ENCODE assay signal across 24 cellular contexts in the genomic region with DNA sequence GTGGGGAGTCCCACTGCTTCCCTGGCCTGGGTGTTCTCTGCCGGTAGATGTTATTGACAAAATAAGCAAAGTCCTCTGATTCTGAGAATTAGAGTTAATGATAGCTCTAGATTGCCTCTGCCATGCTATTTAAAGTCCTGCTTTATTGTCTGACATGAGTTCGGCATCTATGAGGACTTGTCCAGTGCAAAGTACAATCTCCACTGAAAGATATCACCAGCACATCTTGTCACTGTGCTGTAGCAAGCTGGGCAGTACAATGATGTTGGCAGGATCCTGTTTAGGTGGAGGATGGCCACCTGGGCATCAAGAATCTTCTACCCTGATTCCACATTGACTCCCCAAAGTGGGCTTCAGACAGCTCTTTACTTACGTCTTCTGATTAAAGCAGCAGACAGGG. TPM values are rescaled to one million over a fixed set of nuclear protein-coding genes. Genes with fewer than 3 reads are reported as not detected.
DNase-seq lines count a peak whose midpoint lies in the region; ATAC-seq and TF ChIP-seq lines count a peak whose summit lies in the region.
"Had no signal": no experiment of that assay in that cellular context is flagged by ENCODE, and none has a peak within 500 bp of the region (broad histone marks: within the 10 kb centered on the region; RNA-seq: fewer than 3 reads in every experiment).

No MANE protein-coding gene starts in this region.

- no peak overlapping the region for H2AFZ ChIP-seq in mammary epithelial cell (ENCODE audit: low read depth, low read length)
- H2AFZ ChIP-seq: parathyroid adenoma had no signal

- H3K27me3 ChIP-seq in mammary epithelial cell (ENCODE audit: insufficient read depth, low read length) = no peaks in the 10 kb centered on the region
- H3K27me3 ChIP-seq in liver (ENCODE audit: control insufficient read depth in 4 of 4, insufficient read depth in 4 of 4, low read length in 3 of 4) = no peaks in the 10 kb centered on the region
- no peaks in the 10 kb centered on the region for H3K27me3 ChIP-seq in thoracic aorta (replicated peaks; ENCODE audit: insufficient read depth)
- H3K27me3 ChIP-seq: adrenal gland, left lung, upper lobe of left lung had no signal

- dilution Hi-C loops in mammary epithelial cell (cut with HindIII; ENCODE audit: low sequenced_read_pairs) = no loop called here

- peak overlapping the region; percentile 12 for H3K27ac Mint-ChIP-seq in MCF 10A (ENCODE audit: low read depth, unreplicated experiment)
- peak overlapping the region; percentile 49 for H3K27ac Mint-ChIP-seq in activated T-helper 17 cell treated with anti-CD3 and anti-CD28 coated beads, Interleukin-2, amount 50 U/mL, for 72 hours
- H3K27ac Mint-ChIP-seq: stimulated activated naive CD8-positive, alpha-beta T cell treated with anti-CD3 and anti-CD28 coated beads, Interleukin-15, Interleukin-2, amounts not matched to agents 100 ng/mL and 50 ng/mL, for 24 hours had no signal

- no peaks in the 10 kb centered on the region for H3K27me3 Mint-ChIP-seq in MCF 10A (ENCODE audit: insufficient read depth, unreplicated experiment)
- H3K27me3 Mint-ChIP-seq in activated T-helper 17 cell treated with anti-CD3 and anti-CD28 coated beads, Interleukin-2, amount 50 U/mL, for 72 hours = no peaks in the 10 kb centered on the region
- H3K27me3 Mint-ChIP-seq in activated T-cell treated with anti-CD3 and anti-CD28 coated beads, Interleukin-2, amount 50 U/mL, for 4 hours (ENCODE audit: low read depth) = no peaks in the 10 kb centered on the region
- H3K27me3 Mint-ChIP-seq: stimulated activated naive CD8-positive, alpha-beta T cell treated with anti-CD3 and anti-CD28 coated beads, Interleukin-15, Interleukin-2, amounts not matched to agents 100 ng/mL and 50 ng/mL, for 24 hours had no signal

- CTCF ChIA-PET in MCF 10A (lab: Yijun Ruan, JAX) (interaction anchor here (1.6 kb wide), 2 partner anchors 62 to 66 kb away, joined by 3 to 4 read pairs; no protein-coding TSS in a partner anchor), mammary epithelial cell (lab: Charles Lee; ENCODE audit: low non-redundant PET) (no interaction called here)

- H3K4me3 ChIP-seq in mammary epithelial cell (replicated peaks in 1 of 3; ENCODE audit: insufficient read depth in 1 of 3, low read depth in 2 of 3, low read length in 3 of 3) = no peak overlapping the region
- H3K4me3 ChIP-seq in liver (ENCODE audit: low read depth in 1 of 3, low read length in 3 of 3) = no peak overlapping the region
- no peak overlapping the region for H3K4me3 ChIP-seq in thoracic aorta
- H3K4me3 ChIP-seq: A549, adrenal gland, left lung, upper lobe of left lung had no signal

- DNase-seq in MCF 10A (ENCODE audit: unreplicated experiment) (no peak), mammary epithelial cell (no peak), thoracic aorta (ENCODE audit: low spot score) (no peak), COLO668 (lab: John Stamatoyannopoulos, UW; ENCODE audit: unreplicated experiment) (no peak)
- DNase-seq in activated T-cell treated with anti-CD3 and anti-CD28 coated beads, Interleukin-2, amount 50 U/mL, for 4 hours = no peak
- DNase-seq: activated CD4-positive, CD25-positive, alpha-beta regulatory T cell treated with anti-CD3 and anti-CD28 coated beads, Interleukin-2, amount 50 U/mL, for 72 hours; activated gamma-delta T cell treated with Interleukin-2 at 50 U/mL for 16 hours; adrenal gland; C1 segment of cervical spinal cord; caudate nucleus; left lung; MM.1S; NCI-H1694; NCI-H774; OCI-M1; stimulated activated CD4-positive, alpha-beta T cell treated with anti-CD3 and anti-CD28 coated beads, Interleukin-2, amount 100 ng/mL, for 24 hours; T1000; upper lobe of left lung had no signal

- H3K4me1 Mint-ChIP-seq in MCF 10A (ENCODE audit: insufficient read depth, unreplicated experiment) = peaks cover 24% of the 10 kb centered on the region
- H3K4me1 Mint-ChIP-seq in activated T-helper 17 cell treated with anti-CD3 and anti-CD28 coated beads, Interleukin-2, amount 50 U/mL, for 72 hours = peaks cover 18% of the 10 kb centered on the region
- H3K4me1 Mint-ChIP-seq in activated T-cell treated with anti-CD3 and anti-CD28 coated beads, Interleukin-2, amount 50 U/mL, for 4 hours (ENCODE audit: low read depth) = peaks cover 18% of the 10 kb centered on the region

- no TSS peak for BruUV-seq in MCF 10A (replicated peaks; lab: Mats Ljungman, UMichigan)
- no TSS peak for BruUV-seq in mammary epithelial cell (replicated peaks; lab: Mats Ljungman, UMichigan)

- H3K36me3 ChIP-seq in mammary epithelial cell (ENCODE audit: insufficient read depth, low read length) (no peaks in the 10 kb centered on the region), liver (ENCODE audit: control insufficient read depth in 4 of 4, insufficient read depth in 3 of 4, low read depth in 1 of 4, low read length in 3 of 4) (no peaks in the 10 kb centered on the region), thoracic aorta (no peaks in the 10 kb centered on the region)
- H3K36me3 ChIP-seq: adrenal gland, left lung, upper lobe of left lung had no signal

- intact Hi-C loops in MCF 10A (cut with micrococcal nuclease) (no loop called here), mammary epithelial cell (cut with micrococcal nuclease) (no loop called here)

- ATAC-seq in activated T-helper 17 cell treated with anti-CD3 and anti-CD28 coated beads, Interleukin-2, amount 50 U/mL, for 72 hours (replicated peaks) = no peak
- ATAC-seq in thoracic aorta (ENCODE audit: insufficient number of reproducible peaks, low FRiP score, low read depth) = no peak
- ATAC-seq in activated T-cell treated with anti-CD3 and anti-CD28 coated beads, Interleukin-2, amount 50 U/mL, for 4 hours = no peak
- no peak for ATAC-seq in GM18861 (IDR thresholded peaks at IDR 0.05; ENCODE audit: unreplicated experiment)
- ATAC-seq: A549 had no signal

- POLR2A ChIA-PET in MCF 10A (lab: Yijun Ruan, JAX) = interaction anchor here (0.9 to 2.8 kb wide), 5 partner anchors 10 to 31 kb away, joined by 3 to 18 read pairs (median 4); no protein-coding TSS in a partner anchor

- H3K79me2 ChIP-seq in mammary epithelial cell (ENCODE audit: insufficient read depth, low read length) = no peaks in the 10 kb centered on the region
- H3K79me2 ChIP-seq: parathyroid adenoma had no signal

- in situ Hi-C loops in mammary epithelial cell (cut with MboI; ENCODE audit: low sequenced_read_pairs in 2 of 2) = no loop called here

- no peaks in the 10 kb centered on the region for H3K36me3 Mint-ChIP-seq in MCF 10A (ENCODE audit: insufficient read depth, unreplicated experiment)
- H3K36me3 Mint-ChIP-seq in activated T-helper 17 cell treated with anti-CD3 and anti-CD28 coated beads, Interleukin-2, amount 50 U/mL, for 72 hours (ENCODE audit: low read depth) = peaks cover 33% of the 10 kb centered on the region
- peaks cover 30% of the 10 kb centered on the region for H3K36me3 Mint-ChIP-seq in activated T-cell treated with anti-CD3 and anti-CD28 coated beads, Interleukin-2, amount 50 U/mL, for 4 hours (ENCODE audit: insufficient read depth)

- WGBS in mammary epithelial cell (ENCODE audit: low coverage, missing lambda C conversion rate) = 100% methylated on average over 3 of the region's 3 CpGs
- 56% methylated on average over 3 of the region's 3 CpGs for WGBS in liver

- no peaks in the 10 kb centered on the region for H3K9me3 ChIP-seq in mammary epithelial cell (replicated peaks; ENCODE audit: insufficient read depth, low read length)
- no peaks in the 10 kb centered on the region for H3K9me3 ChIP-seq in liver (ENCODE audit: control insufficient read depth in 4 of 4, low read length in 3 of 4)
- H3K9me3 ChIP-seq in thoracic aorta = no peaks in the 10 kb centered on the region
- H3K9me3 ChIP-seq: A549, adrenal gland, left lung, upper lobe of left lung had no signal

- no peak overlapping the region for H3K9ac ChIP-seq in mammary epithelial cell (ENCODE audit: insufficient read depth, low read length)
- H3K9ac ChIP-seq in liver (ENCODE audit: low read depth in 1 of 2, low read length in 2 of 2) = no peak overlapping the region
- H3K9ac ChIP-seq: parathyroid adenoma had no signal

- TF ChIP-seq RAD21 in liver (IDR thresholded peaks at IDR 0.05) = no peak

- H3K27ac ChIP-seq in mammary epithelial cell (ENCODE audit: insufficient read depth, low read depth, low read length) = no peak overlapping the region
- H3K27ac ChIP-seq in liver (ENCODE audit: low read depth in 1 of 2, low read length in 2 of 2) = no peak overlapping the region
- H3K27ac ChIP-seq in thoracic aorta = peak overlapping the region; percentile 76 to 78
- H3K27ac ChIP-seq: adrenal gland, parathyroid adenoma had no signal

- H4K20me1 ChIP-seq in mammary epithelial cell (ENCODE audit: insufficient read depth, low read length) = no peaks in the 10 kb centered on the region

- H3K9me3 Mint-ChIP-seq in MCF 10A (ENCODE audit: unreplicated experiment) = no peaks in the 10 kb centered on the region
- no peaks in the 10 kb centered on the region for H3K9me3 Mint-ChIP-seq in activated T-helper 17 cell treated with anti-CD3 and anti-CD28 coated beads, Interleukin-2, amount 50 U/mL, for 72 hours
- H3K9me3 Mint-ChIP-seq in activated T-cell treated with anti-CD3 and anti-CD28 coated beads, Interleukin-2, amount 50 U/mL, for 4 hours = no peaks in the 10 kb centered on the region
- H3K9me3 Mint-ChIP-seq: stimulated activated naive CD8-positive, alpha-beta T cell treated with anti-CD3 and anti-CD28 coated beads, Interleukin-15, Interleukin-2, amounts not matched to agents 100 ng/mL and 50 ng/mL, for 24 hours had no signal

- no peak overlapping the region for H3K4me2 ChIP-seq in mammary epithelial cell (ENCODE audit: insufficient read depth, low read depth, low read length)

- TF ChIP-seq CTCF in MCF 10A (IDR thresholded peaks at IDR 0.05; ENCODE audit: unreplicated experiment) = no peak
- no peak for TF ChIP-seq CTCF in mammary epithelial cell (conservative IDR thresholded peaks at IDR 0.05 in 1 of 2, IDR thresholded peaks at IDR 0.05 in 1 of 2; ENCODE audit: extremely low read depth in 1 of 2, insufficient read depth in 1 of 2, low read depth in 1 of 2, low read length in 2 of 2)
- no peak for TF ChIP-seq CTCF in liver (IDR thresholded peaks at IDR 0.05; ENCODE audit: low read depth, low read length, missing input control)
- no peak for TF ChIP-seq CTCF in thoracic aorta (IDR thresholded peaks at IDR 0.05)

- H3K4me3 Mint-ChIP-seq in MCF 10A (ENCODE audit: unreplicated experiment) = no peak overlapping the region
- H3K4me3 Mint-ChIP-seq in activated T-helper 17 cell treated with anti-CD3 and anti-CD28 coated beads, Interleukin-2, amount 50 U/mL, for 72 hours = no peak overlapping the region
- no peak overlapping the region for H3K4me3 Mint-ChIP-seq in activated T-cell treated with anti-CD3 and anti-CD28 coated beads, Interleukin-2, amount 50 U/mL, for 4 hours
- H3K4me3 Mint-ChIP-seq: stimulated activated naive CD8-positive, alpha-beta T cell treated with anti-CD3 and anti-CD28 coated beads, Interleukin-15, Interleukin-2, amounts not matched to agents 100 ng/mL and 50 ng/mL, for 24 hours had no signal

- H3K4me1 ChIP-seq in mammary epithelial cell (ENCODE audit: insufficient read depth, low read length) = peaks cover 31% of the 10 kb centered on the region
- peaks cover 0 to 13% (median 7%) of the 10 kb centered on the region in 4 donors for H3K4me1 ChIP-seq in liver (ENCODE audit: control insufficient read depth in 4 of 4, insufficient read depth in 4 of 4, low read length in 3 of 4)
- H3K4me1 ChIP-seq in thoracic aorta (ENCODE audit: control insufficient read depth in 1 of 2, low read depth in 2 of 2) = peaks cover 15 to 34% of the 10 kb centered on the region in 2 donors
- H3K4me1 ChIP-seq: parathyroid adenoma had no signal

RNA-seq across cellular contexts. Expression of a gene that starts 54.0 kb away (rescaled TPM):
- 147 and 196 TPM in 2 replicates for total RNA-seq in MCF 10A (2022)
- 100 to 1,000 TPM in 1 of 2 donors, 10 to 100 TPM in 1; 84.7 to 157 TPM for total RNA-seq in mammary epithelial cell
- 218 TPM for polyA plus RNA-seq in mammary epithelial cell
- 150 TPM for polyA minus RNA-seq in mammary epithelial cell
- total RNA-seq in activated T-helper 17 cell treated with anti-CD3 and anti-CD28 coated beads, Interleukin-2, amount 50 U/mL, for 72 hours = 100 to 1,000 TPM; 203 to 227 TPM
- total RNA-seq in liver = 100 to 1,000 TPM in 1 of 2 donors, 10 to 100 TPM in 1; 72.8 to 104 TPM
- polyA plus RNA-seq in liver = 100 to 1,000 TPM; 157 to 200 TPM
- 100 to 1,000 TPM in 1 of 2 donors, 10 to 100 TPM in 1; 97.0 to 130 TPM for total RNA-seq in thoracic aorta
- total RNA-seq in activated T-cell treated with anti-CD3 and anti-CD28 coated beads, Interleukin-2, amount 50 U/mL, for 4 hours = 100 to 1,000 TPM; 135 to 179 (median 176) TPM

Comparison
In these comparisons a context has a peak if more than half of its experiments do, and no peak if none do; other contexts are left out.
1. H3K27ac ChIP-seq: peak in thoracic aorta (2 of 2); none in mammary epithelial cell (single experiment) and liver (0 of 2).